In the genomic region with DNA sequence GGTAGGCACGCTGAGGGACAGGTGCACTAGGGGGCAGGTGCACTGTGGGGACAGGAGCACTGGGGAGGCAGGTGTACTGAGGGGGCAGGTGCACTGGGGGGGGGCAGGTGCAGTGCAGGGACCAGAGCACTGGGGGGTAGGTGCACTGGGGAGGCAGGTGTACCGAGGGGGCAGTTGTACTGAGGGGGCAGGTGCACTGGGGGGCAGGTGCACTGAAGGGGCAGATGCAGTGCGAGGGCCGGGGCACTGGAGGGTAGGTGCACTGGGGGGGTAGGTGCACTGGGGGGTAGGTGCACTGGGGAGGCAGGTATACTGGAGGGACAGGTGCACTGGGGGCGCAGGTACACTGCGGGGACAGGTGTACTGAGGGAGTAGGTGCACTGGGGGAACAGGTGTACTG, we compare ENCODE assay signal across 18 cellular contexts. TPM values are rescaled to one million over a fixed set of nuclear protein-coding genes. Genes with fewer than 3 reads are reported as not detected.
DNase-seq lines count a peak whose midpoint lies in the region; ATAC-seq and TF ChIP-seq lines count a peak whose summit lies in the region.
"Had no signal": no experiment of that assay in that cellular context is flagged by ENCODE, and none has a peak within 500 bp of the region (broad histone marks: within the 10 kb centered on the region; RNA-seq: fewer than 3 reads in every experiment).

No MANE protein-coding gene starts in this region.

- H3K79me2 ChIP-seq in PC-9 (ENCODE audit: low read depth): no peaks in the 10 kb centered on the region

- POLR2A ChIA-PET in PC-9 (lab: Charles Lee; ENCODE audit: unreplicated experiment): no interaction called here

- H3K4me3 Mint-ChIP-seq in stimulated activated memory B cell treated with anti-CD40 and anti-IgM and Interleukin-4, amounts not matched to agents 10 μg/mL and 1 μg/mL and 100 μg/mL, for 72 hours: no peak overlapping the region
- H3K4me3 Mint-ChIP-seq: B cell; CD8-positive, alpha-beta T cell; HFFc6 had no signal

- no peaks in the 10 kb centered on the region for H3K36me3 ChIP-seq in PC-9 (ENCODE audit: low read depth)
- H3K36me3 ChIP-seq: BLaER1 treated with 17β-estradiol and CSF1 and Interleukin-3, amounts not matched to agents 10 nM and 100 nM had no signal

- peak; percentile 54 for ATAC-seq in stimulated activated memory B cell treated with anti-CD40 and anti-IgM and Interleukin-4, amounts not matched to agents 10 μg/mL and 1 μg/mL and 100 μg/mL, for 72 hours
- ATAC-seq: CD8-positive, alpha-beta T cell; GM12878; HCT116 had no signal

- CTCF ChIA-PET in PC-9 (lab: Charles Lee): no interaction called here

- no peaks in the 10 kb centered on the region for H3K4me1 ChIP-seq in PC-9 (replicated peaks; ENCODE audit: insufficient read depth)

- no peak overlapping the region for H3K27ac Mint-ChIP-seq in stimulated activated memory B cell treated with anti-CD40 and anti-IgM and Interleukin-4, amounts not matched to agents 10 μg/mL and 1 μg/mL and 100 μg/mL, for 72 hours
- H3K27ac Mint-ChIP-seq: B cell; CD8-positive, alpha-beta T cell; HFFc6 had no signal

- no peaks in the 10 kb centered on the region for H4K20me1 ChIP-seq in PC-9 (ENCODE audit: insufficient read depth)
- H4K20me1 ChIP-seq: BLaER1 treated with 17β-estradiol and CSF1 and Interleukin-3, amounts not matched to agents 10 nM and 100 nM had no signal

- no peaks in the 10 kb centered on the region for H3K9me2 ChIP-seq in PC-9 (ENCODE audit: insufficient read depth)

- no peaks in the 10 kb centered on the region for H3K9me3 Mint-ChIP-seq in stimulated activated memory B cell treated with anti-CD40 and anti-IgM and Interleukin-4, amounts not matched to agents 10 μg/mL and 1 μg/mL and 100 μg/mL, for 72 hours
- H3K9me3 Mint-ChIP-seq: CD8-positive, alpha-beta T cell; HFFc6 had no signal

- no peaks in the 10 kb centered on the region for H3F3A ChIP-seq in PC-9 (ENCODE audit: insufficient read depth, low read depth)

- no TSS peak for BruUV-seq in PC-9 (replicated peaks; lab: Mats Ljungman, UMichigan)

- H3K27me3 Mint-ChIP-seq in stimulated activated memory B cell treated with anti-CD40 and anti-IgM and Interleukin-4, amounts not matched to agents 10 μg/mL and 1 μg/mL and 100 μg/mL, for 72 hours: peaks cover 30% of the 10 kb centered on the region

- no peaks in the 10 kb centered on the region for H3K36me3 Mint-ChIP-seq in stimulated activated memory B cell treated with anti-CD40 and anti-IgM and Interleukin-4, amounts not matched to agents 10 μg/mL and 1 μg/mL and 100 μg/mL, for 72 hours
- H3K36me3 Mint-ChIP-seq: CD8-positive, alpha-beta T cell had no signal

- DNase-seq in erythroblast (lab: John Stamatoyannopoulos, UW): no peak
- no peak for DNase-seq in NCI-H2196 treated with DMSO at 0.1 percent for 48 hours (lab: John Stamatoyannopoulos, UW; ENCODE audit: unreplicated experiment)
- no peak for DNase-seq in PC-9
- DNase-seq: Calu3; CD8-positive, alpha-beta T cell; DMS79 treated with DMSO at 0.1 percent for 48 hours; GOT3; H7; HFFc6 had no signal

- H3K9me3 ChIP-seq in PC-9 (ENCODE audit: insufficient read depth, low read depth): no peaks in the 10 kb centered on the region
- H3K9me3 ChIP-seq: BLaER1 treated with 17β-estradiol and CSF1 and Interleukin-3, amounts not matched to agents 10 nM and 100 nM had no signal

- no peaks in the 10 kb centered on the region for H3K4me1 Mint-ChIP-seq in stimulated activated memory B cell treated with anti-CD40 and anti-IgM and Interleukin-4, amounts not matched to agents 10 μg/mL and 1 μg/mL and 100 μg/mL, for 72 hours
- H3K4me1 Mint-ChIP-seq: B cell had no signal

- H3K27ac ChIP-seq in angular gyrus (ENCODE audit: low read depth, low read length) (peak overlapping the region; percentile 29), cingulate gyrus (ENCODE audit: low read depth, low read length) (peak overlapping the region; percentile 96), layer of hippocampus (ENCODE audit: low read depth, low read length) (peak overlapping the region; percentile 90), PC-9 (no peak overlapping the region)
- H3K27ac ChIP-seq: BLaER1 treated with 17β-estradiol and CSF1 and Interleukin-3, amounts not matched to agents 10 nM and 100 nM had no signal

- no peak for TF ChIP-seq POLR2A in erythroblast (IDR thresholded peaks at IDR 0.05; ENCODE audit: low read length)

- H3K4me3 ChIP-seq in PC-9: no peak overlapping the region
- H3K4me3 ChIP-seq: BLaER1 treated with 17β-estradiol and CSF1 and Interleukin-3, amounts not matched to agents 10 nM and 100 nM; GM12878 had no signal

- H3K4me2 ChIP-seq in PC-9: no peak overlapping the region
- H3K4me2 ChIP-seq: BLaER1 treated with 17β-estradiol and CSF1 and Interleukin-3, amounts not matched to agents 10 nM and 100 nM had no signal

- H2AFZ ChIP-seq in PC-9: no peak overlapping the region

- intact Hi-C loops in PC-9 (cut with micrococcal nuclease; ENCODE audit: unreplicated experiment): no loop called here

- H3K27me3 ChIP-seq in layer of hippocampus (ENCODE audit: control insufficient read depth, insufficient read depth, low read length): no peaks in the 10 kb centered on the region
- peaks cover 71% of the 10 kb centered on the region for H3K27me3 ChIP-seq in PC-9 (ENCODE audit: insufficient read depth, low read depth)
- H3K27me3 ChIP-seq: BLaER1 treated with 17β-estradiol and CSF1 and Interleukin-3, amounts not matched to agents 10 nM and 100 nM had no signal

- no peak for TF ChIP-seq CTCF in PC-9 (conservative IDR thresholded peaks at IDR 0.05)

RNA-seq across cellular contexts. Expression of gene DAAM2, which starts 39.5 kb away (rescaled TPM):
- not detected in 2 replicates for total RNA-seq in PC-9 (2021)
- total RNA-seq: A172; B cell; Calu3; CD8-positive, alpha-beta T cell had no signal
